In the genomic region with DNA sequence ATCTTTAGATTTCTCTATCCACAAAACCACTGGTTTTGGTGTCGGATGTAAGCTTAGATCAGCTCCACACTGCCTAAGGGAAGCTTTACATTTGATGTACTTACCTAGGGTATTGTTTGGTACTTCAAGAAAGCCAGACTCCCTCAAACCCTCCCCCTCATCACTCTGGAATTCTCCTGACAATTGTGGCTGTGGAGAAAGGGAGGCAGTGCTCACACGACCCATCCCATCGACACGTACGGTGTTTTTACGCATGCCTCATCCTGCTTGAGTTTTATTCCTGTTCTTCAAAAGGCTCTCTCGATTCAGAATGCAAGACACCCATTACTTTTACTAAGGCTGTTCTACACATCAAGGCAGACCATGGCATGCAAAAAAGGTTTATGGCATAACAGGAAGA, we compare ENCODE assay signal across 22 cellular contexts.
"Had no signal": no experiment of that assay in that cellular context is flagged by ENCODE, and none has a peak within 500 bp of the region (broad histone marks: within the 10 kb centered on the region; RNA-seq: fewer than 3 reads in every experiment).

No MANE protein-coding gene starts in this region.

- H3K27ac ChIP-seq: body of pancreas, dorsolateral prefrontal cortex, sigmoid colon, stomach had no signal

- H3K4me3 ChIP-seq: body of pancreas, dorsolateral prefrontal cortex, sigmoid colon, stomach had no signal

- DNase-seq: activated CD4-positive, alpha-beta memory T cell treated with anti-CD3 and anti-CD28 coated beads for 36 hours; activated CD4-positive, alpha-beta T cell treated with anti-CD3 and anti-CD28 coated beads for 36 hours; activated CD8-positive, alpha-beta memory T cell treated with anti-CD3 and anti-CD28 coated beads, Interleukin-2, amount 10 ng/mL, durations not matched to agents 7 days and 5 days; activated naive CD4-positive, alpha-beta T cell treated with Interleukin-2 at 50 U/mL for 16 hours; activated naive CD8-positive, alpha-beta T cell treated with anti-CD3 and anti-CD28 coated beads, Interleukin-2, amount 10 ng/mL, durations not matched to agents 7 days and 5 days; amygdala; body of pancreas; central memory CD4-positive, alpha-beta T cell; dorsolateral prefrontal cortex; erythroblast; head of caudate nucleus; immature natural killer cell; naive thymus-derived CD8-positive, alpha-beta T cell; occipital lobe; posterior cingulate gyrus; sigmoid colon; stimulated activated CD4-positive, alpha-beta T cell treated with anti-CD3 and anti-CD28 coated beads, Interleukin-4, amount 100 ng/mL, for 24 hours; stomach had no signal

- ATAC-seq: activated CD4-positive, alpha-beta T cell treated with anti-CD3 and anti-CD28 coated beads for 36 hours; activated CD8-positive, alpha-beta memory T cell treated with anti-CD3 and anti-CD28 coated beads, Interleukin-2, amount 10 ng/mL, durations not matched to agents 7 days and 5 days; activated T-helper 17 cell treated with anti-CD3 and anti-CD28 coated beads, Interleukin-2, amount 50 U/mL, for 72 hours; body of pancreas; naive thymus-derived CD8-positive, alpha-beta T cell; stimulated activated effector memory CD8-positive, alpha-beta T cell treated with anti-CD3 and anti-CD28 coated beads, Interleukin-12 subunit alpha, Interleukin-12 subunit beta, amount 100 ng/mL, for 72 hours had no signal

- H3K9me3 ChIP-seq: body of pancreas, sigmoid colon, stomach had no signal

- H3K27ac Mint-ChIP-seq: activated CD4-positive, alpha-beta memory T cell treated with anti-CD3 and anti-CD28 coated beads for 36 hours; activated CD4-positive, alpha-beta T cell treated with anti-CD3 and anti-CD28 coated beads for 36 hours; activated CD8-positive, alpha-beta memory T cell treated with anti-CD3 and anti-CD28 coated beads, Interleukin-2, amount 10 ng/mL, durations not matched to agents 7 days and 5 days; activated naive CD8-positive, alpha-beta T cell treated with anti-CD3 and anti-CD28 coated beads, Interleukin-2, amount 10 ng/mL, durations not matched to agents 7 days and 5 days; activated T-helper 17 cell treated with anti-CD3 and anti-CD28 coated beads, Interleukin-2, amount 50 U/mL, for 72 hours; immature natural killer cell; naive thymus-derived CD8-positive, alpha-beta T cell; stimulated activated effector memory CD8-positive, alpha-beta T cell treated with anti-CD3 and anti-CD28 coated beads, Interleukin-12 subunit alpha, Interleukin-12 subunit beta, amount 100 ng/mL, for 72 hours had no signal

- H3K4me1 Mint-ChIP-seq: activated CD4-positive, alpha-beta T cell treated with anti-CD3 and anti-CD28 coated beads for 36 hours; activated CD8-positive, alpha-beta memory T cell treated with anti-CD3 and anti-CD28 coated beads, Interleukin-2, amount 10 ng/mL, durations not matched to agents 7 days and 5 days; activated naive CD8-positive, alpha-beta T cell treated with anti-CD3 and anti-CD28 coated beads, Interleukin-2, amount 10 ng/mL, durations not matched to agents 7 days and 5 days; activated T-helper 17 cell treated with anti-CD3 and anti-CD28 coated beads, Interleukin-2, amount 50 U/mL, for 72 hours; immature natural killer cell; naive thymus-derived CD8-positive, alpha-beta T cell; stimulated activated effector memory CD8-positive, alpha-beta T cell treated with anti-CD3 and anti-CD28 coated beads, Interleukin-12 subunit alpha, Interleukin-12 subunit beta, amount 100 ng/mL, for 72 hours had no signal

- H3K27me3 ChIP-seq: body of pancreas had no signal

- H3K36me3 ChIP-seq: sigmoid colon, stomach had no signal

- H3K4me1 ChIP-seq: body of pancreas, sigmoid colon, stomach had no signal

- H3K4me3 Mint-ChIP-seq: activated CD4-positive, alpha-beta memory T cell treated with anti-CD3 and anti-CD28 coated beads for 36 hours; activated CD4-positive, alpha-beta T cell treated with anti-CD3 and anti-CD28 coated beads for 36 hours; activated CD8-positive, alpha-beta memory T cell treated with anti-CD3 and anti-CD28 coated beads, Interleukin-2, amount 10 ng/mL, durations not matched to agents 7 days and 5 days; activated naive CD8-positive, alpha-beta T cell treated with anti-CD3 and anti-CD28 coated beads, Interleukin-2, amount 10 ng/mL, durations not matched to agents 7 days and 5 days; activated T-helper 17 cell treated with anti-CD3 and anti-CD28 coated beads, Interleukin-2, amount 50 U/mL, for 72 hours; immature natural killer cell; naive thymus-derived CD8-positive, alpha-beta T cell; stimulated activated effector memory CD8-positive, alpha-beta T cell treated with anti-CD3 and anti-CD28 coated beads, Interleukin-12 subunit alpha, Interleukin-12 subunit beta, amount 100 ng/mL, for 72 hours had no signal

- H3K36me3 Mint-ChIP-seq: activated CD4-positive, alpha-beta memory T cell treated with anti-CD3 and anti-CD28 coated beads for 36 hours; activated CD8-positive, alpha-beta memory T cell treated with anti-CD3 and anti-CD28 coated beads, Interleukin-2, amount 10 ng/mL, durations not matched to agents 7 days and 5 days; activated naive CD8-positive, alpha-beta T cell treated with anti-CD3 and anti-CD28 coated beads, Interleukin-2, amount 10 ng/mL, durations not matched to agents 7 days and 5 days; immature natural killer cell; naive thymus-derived CD8-positive, alpha-beta T cell; stimulated activated effector memory CD8-positive, alpha-beta T cell treated with anti-CD3 and anti-CD28 coated beads, Interleukin-12 subunit alpha, Interleukin-12 subunit beta, amount 100 ng/mL, for 72 hours had no signal

- H3K9me3 Mint-ChIP-seq: activated CD4-positive, alpha-beta memory T cell treated with anti-CD3 and anti-CD28 coated beads for 36 hours; activated naive CD8-positive, alpha-beta T cell treated with anti-CD3 and anti-CD28 coated beads, Interleukin-2, amount 10 ng/mL, durations not matched to agents 7 days and 5 days; activated T-helper 17 cell treated with anti-CD3 and anti-CD28 coated beads, Interleukin-2, amount 50 U/mL, for 72 hours; naive thymus-derived CD8-positive, alpha-beta T cell; stimulated activated effector memory CD8-positive, alpha-beta T cell treated with anti-CD3 and anti-CD28 coated beads, Interleukin-12 subunit alpha, Interleukin-12 subunit beta, amount 100 ng/mL, for 72 hours had no signal

- FAIRE-seq: colon, frontal cortex had no signal
